Comparison of ENCODE assay signal across 1 cellular context in the genomic region with DNA sequence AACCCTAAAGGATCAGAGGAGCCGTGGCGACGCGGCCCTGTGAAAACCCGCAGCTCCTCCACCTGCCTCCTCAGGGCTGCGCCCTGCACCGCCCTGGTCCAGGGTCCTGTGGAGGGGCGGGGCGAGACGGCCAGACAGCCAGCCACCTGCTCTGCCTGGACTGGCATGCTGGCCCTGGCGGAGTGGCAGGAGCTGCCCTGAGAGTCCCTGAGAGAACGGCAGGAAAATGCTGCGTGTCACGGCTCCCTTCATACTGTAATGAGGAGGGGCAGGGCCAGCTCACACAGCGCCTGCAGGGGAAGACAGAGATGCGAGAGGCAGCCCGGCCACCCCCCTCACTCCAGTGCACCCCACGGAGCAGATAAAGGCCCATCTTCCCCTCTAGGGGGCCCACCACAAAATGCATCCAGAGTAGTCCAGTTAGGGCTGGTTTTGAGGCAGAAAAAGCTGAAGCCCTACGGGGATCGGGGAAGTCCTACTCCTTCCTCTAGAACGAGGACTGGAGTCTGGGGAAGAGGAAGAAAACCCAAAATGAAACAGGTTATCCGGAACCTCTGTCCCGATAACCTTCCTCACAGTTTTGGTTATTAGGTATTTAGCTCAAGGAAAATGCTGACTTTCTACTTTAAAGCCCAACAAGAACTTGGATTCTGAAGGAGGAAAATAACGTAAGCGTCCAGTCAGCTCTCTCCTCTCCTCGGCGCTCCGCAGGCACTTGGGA.
A peak's percentile ranks its signal among the peaks of the same experiment; 100 is the strongest.
TF ChIP-seq lines count a peak whose summit lies in the region.

No MANE protein-coding gene starts in this region.

TF ChIP-seq in K562, 482 proteins besides CTCF, POLR2A, EP300 and RAD21 (continued from another document):
- TF ChIP-seq, protein P1, sequence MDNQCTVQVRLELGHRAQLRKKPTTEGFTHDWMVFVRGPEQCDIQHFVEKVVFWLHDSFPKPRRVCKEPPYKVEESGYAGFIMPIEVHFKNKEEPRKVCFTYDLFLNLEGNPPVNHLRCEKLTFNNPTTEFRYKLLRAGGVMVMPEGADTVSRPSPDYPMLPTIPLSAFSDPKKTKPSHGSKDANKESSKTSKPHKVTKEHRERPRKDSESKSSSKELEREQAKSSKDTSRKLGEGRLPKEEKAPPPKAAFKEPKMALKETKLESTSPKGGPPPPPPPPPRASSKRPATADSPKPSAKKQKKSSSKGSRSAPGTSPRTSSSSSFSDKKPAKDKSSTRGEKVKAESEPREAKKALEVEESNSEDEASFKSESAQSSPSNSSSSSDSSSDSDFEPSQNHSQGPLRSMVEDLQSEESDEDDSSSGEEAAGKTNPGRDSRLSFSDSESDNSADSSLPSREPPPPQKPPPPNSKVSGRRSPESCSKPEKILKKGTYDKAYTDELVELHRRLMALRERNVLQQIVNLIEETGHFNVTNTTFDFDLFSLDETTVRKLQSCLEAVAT (IDR thresholded peaks at IDR 0.05) = no peak
- TF ChIP-seq ZKSCAN8 (CRISPR knock-in tag; IDR thresholded peaks at IDR 0.05) = no peak
- TF ChIP-seq, protein P2, sequence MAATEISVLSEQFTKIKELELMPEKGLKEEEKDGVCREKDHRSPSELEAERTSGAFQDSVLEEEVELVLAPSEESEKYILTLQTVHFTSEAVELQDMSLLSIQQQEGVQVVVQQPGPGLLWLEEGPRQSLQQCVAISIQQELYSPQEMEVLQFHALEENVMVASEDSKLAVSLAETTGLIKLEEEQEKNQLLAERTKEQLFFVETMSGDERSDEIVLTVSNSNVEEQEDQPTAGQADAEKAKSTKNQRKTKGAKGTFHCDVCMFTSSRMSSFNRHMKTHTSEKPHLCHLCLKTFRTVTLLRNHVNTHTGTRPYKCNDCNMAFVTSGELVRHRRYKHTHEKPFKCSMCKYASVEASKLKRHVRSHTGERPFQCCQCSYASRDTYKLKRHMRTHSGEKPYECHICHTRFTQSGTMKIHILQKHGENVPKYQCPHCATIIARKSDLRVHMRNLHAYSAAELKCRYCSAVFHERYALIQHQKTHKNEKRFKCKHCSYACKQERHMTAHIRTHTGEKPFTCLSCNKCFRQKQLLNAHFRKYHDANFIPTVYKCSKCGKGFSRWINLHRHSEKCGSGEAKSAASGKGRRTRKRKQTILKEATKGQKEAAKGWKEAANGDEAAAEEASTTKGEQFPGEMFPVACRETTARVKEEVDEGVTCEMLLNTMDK (IDR thresholded peaks at IDR 0.05; ENCODE audit: borderline replicate concordance, insufficient read depth, low read depth, low read length, poor library complexity, severe bottlenecking) = peak; percentile 50
- peak; percentile 60 for TF ChIP-seq ZNF316 (IDR thresholded peaks at IDR 0.05)
- TF ChIP-seq C11orf30 (IDR thresholded peaks at IDR 0.05; ENCODE audit: low read depth) = peak; percentile 32; the same call in 1 of the 2 replicates
- TF ChIP-seq POLR2G (IDR thresholded peaks at IDR 0.05; ENCODE audit: low read depth, low read length) = 0 out of 2 replicates have a peak, but pooled peaks have one; percentile 17
- TF ChIP-seq TARDBP (IDR thresholded peaks at IDR 0.05) = no peak
- TF ChIP-seq ZNF224 (CRISPR knock-in tag; IDR thresholded peaks at IDR 0.05) = no peak
- TF ChIP-seq, protein P3, sequence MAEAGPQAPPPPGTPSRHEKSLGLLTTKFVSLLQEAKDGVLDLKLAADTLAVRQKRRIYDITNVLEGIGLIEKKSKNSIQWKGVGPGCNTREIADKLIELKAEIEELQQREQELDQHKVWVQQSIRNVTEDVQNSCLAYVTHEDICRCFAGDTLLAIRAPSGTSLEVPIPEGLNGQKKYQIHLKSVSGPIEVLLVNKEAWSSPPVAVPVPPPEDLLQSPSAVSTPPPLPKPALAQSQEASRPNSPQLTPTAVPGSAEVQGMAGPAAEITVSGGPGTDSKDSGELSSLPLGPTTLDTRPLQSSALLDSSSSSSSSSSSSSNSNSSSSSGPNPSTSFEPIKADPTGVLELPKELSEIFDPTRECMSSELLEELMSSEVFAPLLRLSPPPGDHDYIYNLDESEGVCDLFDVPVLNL (CRISPR knock-in tag; IDR thresholded peaks at IDR 0.05; ENCODE audit: low read depth) = no peak
